Comparison of ENCODE assay signal across 13 cellular contexts in genomic region chr14:26401170-26401968, GRCh38.
DNase-seq lines count a peak whose midpoint lies in the region; ATAC-seq and TF ChIP-seq lines count a peak whose summit lies in the region.
"Had no signal": no experiment of that assay in that cellular context is flagged by ENCODE, and none has a peak within 500 bp of the region (broad histone marks: within the 10 kb centered on the region; RNA-seq: fewer than 3 reads in every experiment).

No MANE protein-coding gene starts in this region.

- H3K9me3 ChIP-seq in thyroid gland: no peaks in the 10 kb centered on the region
- H3K9me3 ChIP-seq in right atrium auricular region: no peaks in the 10 kb centered on the region
- H3K9me3 ChIP-seq: breast epithelium, MG63, tibial artery had no signal

- DNase-seq in DMS 273 treated with DMSO at 0.1 percent for 48 hours (lab: John Stamatoyannopoulos, UW): peak; percentile 73
- peak; percentile 33 for DNase-seq in NCI-H146 treated with DMSO at 0.1 percent for 48 hours (lab: John Stamatoyannopoulos, UW; ENCODE audit: unreplicated experiment)
- DNase-seq in NCI-H774 (lab: John Stamatoyannopoulos, UW): peak; percentile 71
- no peak for DNase-seq in left colon
- DNase-seq in thyroid gland: no peak
- DNase-seq in kidney tubule cell (ENCODE audit: low spot score): no peak
- DNase-seq in right atrium auricular region (ENCODE audit: low spot score): no peak
- DNase-seq: activated CD4-positive, alpha-beta T cell treated with anti-CD3 and anti-CD28 coated beads for 36 hours; MG63; stimulated activated CD4-positive, alpha-beta T cell treated with anti-CD3 and anti-CD28 coated beads, Interleukin-4, amount 100 ng/mL, for 4 hours; tibial artery had no signal

- H3K36me3 ChIP-seq in thyroid gland: no peaks in the 10 kb centered on the region
- no peaks in the 10 kb centered on the region for H3K36me3 ChIP-seq in right atrium auricular region
- H3K36me3 ChIP-seq: breast epithelium, MG63, tibial artery had no signal

- no peaks in the 10 kb centered on the region for H3K27me3 ChIP-seq in thyroid gland
- no peaks in the 10 kb centered on the region for H3K27me3 ChIP-seq in right atrium auricular region
- H3K27me3 ChIP-seq: breast epithelium, MG63, tibial artery had no signal

- H3K27ac ChIP-seq in thyroid gland: no peak overlapping the region
- H3K27ac ChIP-seq in right atrium auricular region: no peak overlapping the region
- H3K27ac ChIP-seq: breast epithelium, tibial artery had no signal

- TF ChIP-seq CTCF in thyroid gland (IDR thresholded peaks at IDR 0.05) (no peak), right atrium auricular region (IDR thresholded peaks at IDR 0.05) (no peak)

- intact Hi-C loops in left colon (cut with DNase I, micrococcal nuclease): no loop called here
- intact Hi-C loops in thyroid gland (cut with DNase I): no loop called here

- TF ChIP-seq POLR2A in thyroid gland (IDR thresholded peaks at IDR 0.05): no peak

- no peaks in the 10 kb centered on the region for H3K4me1 ChIP-seq in thyroid gland
- no peaks in the 10 kb centered on the region for H3K4me1 ChIP-seq in right atrium auricular region
- H3K4me1 ChIP-seq: breast epithelium, tibial artery had no signal

- ATAC-seq in left colon (peak; percentile 46), HG03442 (IDR thresholded peaks at IDR 0.05; ENCODE audit: unreplicated experiment) (no peak)
- ATAC-seq: activated CD4-positive, alpha-beta T cell treated with anti-CD3 and anti-CD28 coated beads for 36 hours had no signal

- H3K4me3 ChIP-seq in thyroid gland (replicated peaks in 1 of 3) (no peak overlapping the region), right atrium auricular region (no peak overlapping the region)
- H3K4me3 ChIP-seq: breast epithelium, MG63, tibial artery had no signal

- WGBS in thyroid gland, 2 donors: 46 to 52% methylated on average over 11 of the region's 11 CpGs

Comparison
In these comparisons a context has a peak if more than half of its experiments do, and no peak if none do; other contexts are left out.
1. DNase-seq: peak in DMS 273 treated with DMSO at 0.1 percent for 48 hours (single experiment), NCI-H146 treated with DMSO at 0.1 percent for 48 hours (single experiment) and NCI-H774 (single experiment); none in left colon (0 of 2), thyroid gland (0 of 2), kidney tubule cell (single experiment) and right atrium auricular region (single experiment).